Comparison of ENCODE assay signal across 22 cellular contexts in the genomic region with DNA sequence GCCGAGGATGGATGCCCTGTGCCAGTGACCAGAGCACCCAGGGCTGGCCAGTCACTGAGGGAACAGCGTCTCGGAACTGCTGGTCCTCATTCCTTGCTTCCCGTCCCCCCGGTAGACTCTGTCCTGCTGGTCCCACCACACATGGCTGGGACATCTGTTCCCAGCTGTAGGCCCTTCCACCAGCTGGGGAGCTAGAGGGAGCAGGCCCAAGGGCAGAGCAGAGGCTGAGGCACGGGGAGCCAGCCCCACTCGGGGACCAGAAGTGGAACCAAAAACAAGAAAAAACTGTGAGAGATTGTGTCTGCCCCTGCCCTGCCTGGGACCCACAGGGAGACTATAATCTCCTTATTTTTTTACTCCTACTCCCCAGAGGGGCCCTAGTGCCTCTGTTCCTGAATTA. TPM values are rescaled to one million over a fixed set of nuclear protein-coding genes. Genes with fewer than 3 reads are reported as not detected.
DNase-seq lines count a peak whose midpoint lies in the region; ATAC-seq and TF ChIP-seq lines count a peak whose summit lies in the region.
"Had no signal": no experiment of that assay in that cellular context is flagged by ENCODE, and none has a peak within 500 bp of the region (broad histone marks: within the 10 kb centered on the region; RNA-seq: fewer than 3 reads in every experiment).

No MANE protein-coding gene starts in this region.

- H3K27me3 ChIP-seq in MM.1S (replicated peaks; ENCODE audit: insufficient read depth, low read length) (no peaks in the 10 kb centered on the region), endodermal cell (ENCODE audit: control insufficient read depth, insufficient read depth, low read length, poor library complexity, severe bottlenecking) (peaks cover 14% of the 10 kb centered on the region), Caco-2 (replicated peaks; ENCODE audit: control insufficient read depth, insufficient read depth, low read length) (no peaks in the 10 kb centered on the region)
- H3K27me3 ChIP-seq: esophagus squamous epithelium, gastroesophageal sphincter, thyroid gland had no signal

- no peaks in the 10 kb centered on the region for H3K9me3 ChIP-seq in MM.1S (replicated peaks; ENCODE audit: insufficient read depth, low read length)
- no peaks in the 10 kb centered on the region for H3K9me3 ChIP-seq in endodermal cell (ENCODE audit: control insufficient read depth, low read length)
- no peaks in the 10 kb centered on the region for H3K9me3 ChIP-seq in Caco-2
- H3K9me3 ChIP-seq: esophagus squamous epithelium, gastroesophageal sphincter, thyroid gland had no signal

- 89 to 96% methylated on average over 4 to 7 of the region's 7 CpGs for WGBS in endodermal cell (ENCODE audit: insufficient coverage in 1 of 2, insufficient read length in 1 of 2), 2 experiments

- no peak overlapping the region for H3K4me3 ChIP-seq in MM.1S (ENCODE audit: low read length)
- H3K4me3 ChIP-seq in endodermal cell (ENCODE audit: low read length), result no peak overlapping the region
- no peak overlapping the region for H3K4me3 ChIP-seq in Caco-2 (ENCODE audit: low read depth, low read length)
- H3K4me3 ChIP-seq: esophagus squamous epithelium, gastroesophageal sphincter, smooth muscle cell, thyroid gland had no signal

- no peaks in the 10 kb centered on the region for H3K9me3 Mint-ChIP-seq in stimulated activated naive CD8-positive, alpha-beta T cell treated with anti-CD3 and anti-CD28 coated beads, Interleukin-15, Interleukin-2, amounts not matched to agents 100 ng/mL and 50 ng/mL, for 24 hours
- no peaks in the 10 kb centered on the region for H3K9me3 Mint-ChIP-seq in endodermal cell
- H3K9me3 Mint-ChIP-seq in stimulated activated memory B cell treated with anti-CD40 and anti-IgM and Interleukin-4, amounts not matched to agents 10 μg/mL and 1 μg/mL and 100 μg/mL, for 72 hours, result no peaks in the 10 kb centered on the region
- no peaks in the 10 kb centered on the region for H3K9me3 Mint-ChIP-seq in Caco-2 (ENCODE audit: unreplicated experiment)
- H3K9me3 Mint-ChIP-seq: activated B cell treated with CpG ODN at 0.5 μM for 24 hours had no signal

- BruUV-seq in Caco-2 (replicated peaks; lab: Mats Ljungman, UMichigan), result no TSS peak

- H3F3A ChIP-seq in MM.1S (ENCODE audit: insufficient read depth, low read length), result peaks cover 30% of the 10 kb centered on the region

- H3K36me3 Mint-ChIP-seq in stimulated activated naive CD8-positive, alpha-beta T cell treated with anti-CD3 and anti-CD28 coated beads, Interleukin-15, Interleukin-2, amounts not matched to agents 100 ng/mL and 50 ng/mL, for 24 hours (ENCODE audit: low read depth), result peaks cover 51% of the 10 kb centered on the region
- H3K36me3 Mint-ChIP-seq in endodermal cell (ENCODE audit: low read depth), result peaks cover 41% of the 10 kb centered on the region
- peaks cover 55% of the 10 kb centered on the region for H3K36me3 Mint-ChIP-seq in stimulated activated memory B cell treated with anti-CD40 and anti-IgM and Interleukin-4, amounts not matched to agents 10 μg/mL and 1 μg/mL and 100 μg/mL, for 72 hours
- peaks cover 5% of the 10 kb centered on the region for H3K36me3 Mint-ChIP-seq in Caco-2 (ENCODE audit: insufficient read depth, unreplicated experiment)

- H2AFZ ChIP-seq in MM.1S (ENCODE audit: low read length), result no peak overlapping the region

- peaks cover 72% of the 10 kb centered on the region for H3K4me1 Mint-ChIP-seq in stimulated activated naive CD8-positive, alpha-beta T cell treated with anti-CD3 and anti-CD28 coated beads, Interleukin-15, Interleukin-2, amounts not matched to agents 100 ng/mL and 50 ng/mL, for 24 hours (ENCODE audit: low read depth)
- H3K4me1 Mint-ChIP-seq in endodermal cell, result peaks cover 23% of the 10 kb centered on the region
- peaks cover 26% of the 10 kb centered on the region for H3K4me1 Mint-ChIP-seq in stimulated activated memory B cell treated with anti-CD40 and anti-IgM and Interleukin-4, amounts not matched to agents 10 μg/mL and 1 μg/mL and 100 μg/mL, for 72 hours
- peaks cover 17% of the 10 kb centered on the region for H3K4me1 Mint-ChIP-seq in Caco-2 (ENCODE audit: low read depth, unreplicated experiment)

- H4K20me1 ChIP-seq in MM.1S (ENCODE audit: insufficient read depth, low read length), result no peaks in the 10 kb centered on the region

- H3K9me2 ChIP-seq in MM.1S (replicated peaks; ENCODE audit: insufficient read depth, low read length), result no peaks in the 10 kb centered on the region

- H3K36me3 ChIP-seq in MM.1S (replicated peaks; ENCODE audit: insufficient read depth, low read length), result peaks cover 29% of the 10 kb centered on the region
- H3K36me3 ChIP-seq in endodermal cell (ENCODE audit: control insufficient read depth, insufficient read depth, low read length), result peaks cover 31% of the 10 kb centered on the region
- 0 out of 2 replicates have a peak, but pooled peaks cover under 1% of the 10 kb centered on the region for H3K36me3 ChIP-seq in Caco-2 (ENCODE audit: control insufficient read depth, insufficient read depth, low read length)

- peaks cover 5% of the 10 kb centered on the region for H3K27me3 Mint-ChIP-seq in stimulated activated naive CD8-positive, alpha-beta T cell treated with anti-CD3 and anti-CD28 coated beads, Interleukin-15, Interleukin-2, amounts not matched to agents 100 ng/mL and 50 ng/mL, for 24 hours
- H3K27me3 Mint-ChIP-seq in endodermal cell (ENCODE audit: insufficient read depth) (peaks cover 12% of the 10 kb centered on the region), Caco-2 (ENCODE audit: insufficient read depth, unreplicated experiment) (no peaks in the 10 kb centered on the region)
- H3K27me3 Mint-ChIP-seq in stimulated activated memory B cell treated with anti-CD40 and anti-IgM and Interleukin-4, amounts not matched to agents 10 μg/mL and 1 μg/mL and 100 μg/mL, for 72 hours, result peaks cover 21% of the 10 kb centered on the region

- peak overlapping the region; percentile 42 for H3K27ac Mint-ChIP-seq in stimulated activated naive CD8-positive, alpha-beta T cell treated with anti-CD3 and anti-CD28 coated beads, Interleukin-15, Interleukin-2, amounts not matched to agents 100 ng/mL and 50 ng/mL, for 24 hours
- H3K27ac Mint-ChIP-seq in endodermal cell (no peak overlapping the region), Caco-2 (ENCODE audit: unreplicated experiment) (no peak overlapping the region)
- no peak overlapping the region for H3K27ac Mint-ChIP-seq in stimulated activated memory B cell treated with anti-CD40 and anti-IgM and Interleukin-4, amounts not matched to agents 10 μg/mL and 1 μg/mL and 100 μg/mL, for 72 hours
- H3K27ac Mint-ChIP-seq: activated B cell treated with CpG ODN at 0.5 μM for 24 hours had no signal

- CTCF ChIA-PET in Caco-2 (lab: Charles Lee), result interaction anchor here (0.6 to 1.1 kb wide), 4 partner anchors 11 to 57 kb away, joined by 3 to 5 read pairs (median 4); no protein-coding TSS in a partner anchor

- ATAC-seq in stimulated activated naive CD8-positive, alpha-beta T cell treated with anti-CD3 and anti-CD28 coated beads, Interleukin-15, Interleukin-2, amounts not matched to agents 100 U/mL and 50 U/mL, for 24 hours, result no peak
- ATAC-seq in stimulated activated memory B cell treated with anti-CD40 and anti-IgM and Interleukin-4, amounts not matched to agents 10 μg/mL and 1 μg/mL and 100 μg/mL, for 72 hours, result no peak
- no peak for ATAC-seq in HG02870 (IDR thresholded peaks at IDR 0.05; ENCODE audit: unreplicated experiment)
- ATAC-seq: gastroesophageal sphincter had no signal

- POLR2A ChIA-PET in Caco-2 (lab: Charles Lee), result no interaction called here

- no peak overlapping the region for H3K9ac ChIP-seq in MM.1S (ENCODE audit: low read length)
- no peak overlapping the region for H3K9ac ChIP-seq in endodermal cell (ENCODE audit: extremely low read depth, low read length, poor library complexity, severe bottlenecking)

- H3K27ac ChIP-seq in MM.1S (ENCODE audit: low read length), result no peak overlapping the region
- H3K27ac ChIP-seq in endodermal cell (ENCODE audit: low read depth, low read length), result no peak overlapping the region
- H3K27ac ChIP-seq: HL-60, thyroid gland had no signal

- H3K4me2 ChIP-seq in MM.1S (ENCODE audit: low read depth, low read length), result no peak overlapping the region
- H3K4me2 ChIP-seq: smooth muscle cell had no signal

- no peak for DNase-seq in stimulated activated naive CD8-positive, alpha-beta T cell treated with anti-CD3 and anti-CD28 coated beads, Interleukin-15, Interleukin-2, amounts not matched to agents 100 U/mL and 50 U/mL, for 24 hours
- DNase-seq in MM.1S (peak; percentile 5), endodermal cell (peak; percentile 52), Caco-2 (no peak)
- DNase-seq: activated B cell treated with CpG ODN at 0.5 μM for 24 hours; activated CD4-positive, alpha-beta T cell treated with anti-CD3 and anti-CD28 coated beads, Interleukin-2, amount 50 U/mL, for 48 hours; activated naive CD4-positive, alpha-beta T cell treated with anti-CD3 and anti-CD28 coated beads, Interleukin-2, amount 50 U/mL, for 16 hours; effector CD8-positive, alpha-beta T cell; esophagus squamous epithelium; NCI-H1436; NCI-H69; stimulated activated naive CD4-positive, alpha-beta T cell; T1000; thyroid gland had no signal

- no peak overlapping the region for H3K4me3 Mint-ChIP-seq in stimulated activated naive CD8-positive, alpha-beta T cell treated with anti-CD3 and anti-CD28 coated beads, Interleukin-15, Interleukin-2, amounts not matched to agents 100 ng/mL and 50 ng/mL, for 24 hours
- no peak overlapping the region for H3K4me3 Mint-ChIP-seq in endodermal cell
- no peak overlapping the region for H3K4me3 Mint-ChIP-seq in stimulated activated memory B cell treated with anti-CD40 and anti-IgM and Interleukin-4, amounts not matched to agents 10 μg/mL and 1 μg/mL and 100 μg/mL, for 72 hours
- H3K4me3 Mint-ChIP-seq in Caco-2 (ENCODE audit: unreplicated experiment), result no peak overlapping the region
- H3K4me3 Mint-ChIP-seq: activated B cell treated with CpG ODN at 0.5 μM for 24 hours had no signal

- H3K4me1 ChIP-seq in MM.1S (ENCODE audit: low read length), result peaks cover 15% of the 10 kb centered on the region
- H3K4me1 ChIP-seq in endodermal cell (ENCODE audit: control insufficient read depth, insufficient read depth, low read length), result peaks cover under 1% of the 10 kb centered on the region
- peaks cover 9% of the 10 kb centered on the region for H3K4me1 ChIP-seq in Caco-2

- intact Hi-C loops in Caco-2 (cut with micrococcal nuclease; ENCODE audit: unreplicated experiment), result no loop called here

- no peak for TF ChIP-seq CTCF in MM.1S (IDR thresholded peaks at IDR 0.05; ENCODE audit: low read length)
- no peak for TF ChIP-seq CTCF in endodermal cell (conservative IDR thresholded peaks at IDR 0.05)
- TF ChIP-seq CTCF in Caco-2 (IDR thresholded peaks at IDR 0.05; ENCODE audit: insufficient read depth in 1 of 2, low read depth in 1 of 2, low read length in 1 of 2, severe bottlenecking in 1 of 2, unreplicated experiment in 1 of 2), result no peak

- H3K79me2 ChIP-seq in MM.1S (ENCODE audit: low read length), result peaks cover 18% of the 10 kb centered on the region

RNA-seq across cellular contexts. Expression of gene ATP8B2, which starts 23.8 kb away (rescaled TPM):
- total RNA-seq in endodermal cell (10 to 100 TPM; 34.1 to 41.5 TPM), Caco-2 (2022) (10.5 and 10.6 TPM in 2 replicates)
- 30.0 TPM for polyA plus RNA-seq in endodermal cell (2013, experiment 1 of 2)
- 27.3 TPM for polyA plus RNA-seq in endodermal cell (2013, experiment 2 of 2)

RNA-seq across cellular contexts. Expression of gene AQP10, which starts 28.2 kb away (rescaled TPM):
- not detected for total RNA-seq in endodermal cell
- not detected for polyA plus RNA-seq in endodermal cell (2013, experiment 1 of 2)
- 0.21 TPM for polyA plus RNA-seq in endodermal cell (2013, experiment 2 of 2)
- 0.50 and 1.3 TPM in 2 replicates for total RNA-seq in Caco-2 (2022)
- total RNA-seq: activated B cell treated with CpG ODN at 0.5 μM for 24 hours, cerebellum, esophagus squamous epithelium, M059J, smooth muscle cell, thyroid gland had no signal

RNA-seq across cellular contexts. Expression of gene IL6R, which starts 56.0 kb away (rescaled TPM):
- 1 to 10 TPM in 1 of 2 donors, under 1 TPM in 1; 0.77 to 1.0 TPM for total RNA-seq in endodermal cell
- 0.50 TPM for polyA plus RNA-seq in endodermal cell (2013, experiment 1 of 2)
- 0.25 TPM for polyA plus RNA-seq in endodermal cell (2013, experiment 2 of 2)
- 4.9 and 5.8 TPM in 2 replicates for total RNA-seq in Caco-2 (2022)

Comparison
In these comparisons a context has a peak if more than half of its experiments do, and no peak if none do; other contexts are left out.
1. DNase-seq: peak in MM.1S (single experiment) and endodermal cell (single experiment); none in stimulated activated naive CD8-positive, alpha-beta T cell treated with anti-CD3 and anti-CD28 coated beads, Interleukin-15, Interleukin-2, amounts not matched to agents 100 U/mL and 50 U/mL, for 24 hours (single experiment) and Caco-2 (0 of 2).